In the genomic region with DNA sequence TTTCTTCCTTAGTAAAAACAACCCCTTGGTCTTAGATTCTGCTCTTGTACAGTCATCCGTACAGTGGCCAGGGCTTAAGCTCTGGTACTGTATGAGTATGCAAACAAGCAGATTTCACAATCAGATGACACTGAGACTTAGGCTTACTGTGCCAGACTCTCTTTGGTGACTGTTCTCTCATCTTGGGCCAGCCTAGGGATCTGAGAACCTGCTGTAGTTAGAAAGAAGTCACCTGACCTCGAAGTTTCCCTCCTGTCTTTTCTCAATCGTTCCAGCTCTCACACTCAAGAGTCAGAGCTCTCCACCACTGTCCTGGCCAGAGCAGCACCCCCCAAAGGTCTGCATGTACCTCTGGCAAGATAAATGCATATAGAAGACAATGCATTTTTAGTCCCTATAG, we compare ENCODE assay signal across 8 cellular contexts.
DNase-seq lines count a peak whose midpoint lies in the region; ATAC-seq and TF ChIP-seq lines count a peak whose summit lies in the region.

No MANE protein-coding gene starts in this region.

- H3K4me1 Mint-ChIP-seq in stimulated activated naive CD8-positive, alpha-beta T cell treated with anti-CD3 and anti-CD28 coated beads, Interleukin-15, Interleukin-2, amounts not matched to agents 100 ng/mL and 50 ng/mL, for 24 hours (ENCODE audit: low read depth) = peaks cover 95% of the 10 kb centered on the region

- no peak overlapping the region for H3K4me3 Mint-ChIP-seq in stimulated activated naive CD8-positive, alpha-beta T cell treated with anti-CD3 and anti-CD28 coated beads, Interleukin-15, Interleukin-2, amounts not matched to agents 100 ng/mL and 50 ng/mL, for 24 hours

- H3K9me3 Mint-ChIP-seq in stimulated activated naive CD8-positive, alpha-beta T cell treated with anti-CD3 and anti-CD28 coated beads, Interleukin-15, Interleukin-2, amounts not matched to agents 100 ng/mL and 50 ng/mL, for 24 hours = no peaks in the 10 kb centered on the region

- peaks cover 76% of the 10 kb centered on the region for H3K4me1 ChIP-seq in cardiac muscle cell (ENCODE audit: low read depth)

- peak overlapping the region; percentile 31 for H3K27ac ChIP-seq in cardiac muscle cell

- DNase-seq in AML-193 (lab: John Stamatoyannopoulos, UW) = peak; percentile 50 to 67
- peak; percentile 89 for DNase-seq in SIG-M5 treated with dmso at 0.1 percent for 504 hours (lab: John Stamatoyannopoulos, UW; ENCODE audit: unreplicated experiment)
- peak; percentile 63 to 88 for DNase-seq in cardiac muscle cell (ENCODE audit: low read depth in 1 of 2, low spot score in 1 of 2)
- DNase-seq in GM19238 (ENCODE audit: insufficient read length, low spot score) = no peak

- H3K36me3 Mint-ChIP-seq in stimulated activated naive CD8-positive, alpha-beta T cell treated with anti-CD3 and anti-CD28 coated beads, Interleukin-15, Interleukin-2, amounts not matched to agents 100 ng/mL and 50 ng/mL, for 24 hours (ENCODE audit: low read depth) = peaks cover 18% of the 10 kb centered on the region

- H3K27ac Mint-ChIP-seq in stimulated activated naive CD8-positive, alpha-beta T cell treated with anti-CD3 and anti-CD28 coated beads, Interleukin-15, Interleukin-2, amounts not matched to agents 100 ng/mL and 50 ng/mL, for 24 hours = peak overlapping the region; percentile 10

- no peak overlapping the region for H3K4me3 ChIP-seq in cardiac muscle cell

- no peaks in the 10 kb centered on the region for H3K27me3 ChIP-seq in cardiac muscle cell

- TF ChIP-seq CTCF in cardiac muscle cell (IDR thresholded peaks at IDR 0.05; ENCODE audit: low read depth, low read length) = no peak

- H3K9me3 ChIP-seq in cardiac muscle cell (ENCODE audit: low read depth) = no peaks in the 10 kb centered on the region

- H3K27me3 Mint-ChIP-seq in stimulated activated naive CD8-positive, alpha-beta T cell treated with anti-CD3 and anti-CD28 coated beads, Interleukin-15, Interleukin-2, amounts not matched to agents 100 ng/mL and 50 ng/mL, for 24 hours = no peaks in the 10 kb centered on the region

- peak; percentile 52 for ATAC-seq in GM21786 (IDR thresholded peaks at IDR 0.05; ENCODE audit: unreplicated experiment)
- no peak for ATAC-seq in GM18858 (IDR thresholded peaks at IDR 0.05; ENCODE audit: unreplicated experiment)
- ATAC-seq in GM21367 (IDR thresholded peaks at IDR 0.05; ENCODE audit: unreplicated experiment) = no peak

- no peaks in the 10 kb centered on the region for H3K36me3 ChIP-seq in cardiac muscle cell
